23 cellular contexts compared by ENCODE assay signal in the genomic region with DNA sequence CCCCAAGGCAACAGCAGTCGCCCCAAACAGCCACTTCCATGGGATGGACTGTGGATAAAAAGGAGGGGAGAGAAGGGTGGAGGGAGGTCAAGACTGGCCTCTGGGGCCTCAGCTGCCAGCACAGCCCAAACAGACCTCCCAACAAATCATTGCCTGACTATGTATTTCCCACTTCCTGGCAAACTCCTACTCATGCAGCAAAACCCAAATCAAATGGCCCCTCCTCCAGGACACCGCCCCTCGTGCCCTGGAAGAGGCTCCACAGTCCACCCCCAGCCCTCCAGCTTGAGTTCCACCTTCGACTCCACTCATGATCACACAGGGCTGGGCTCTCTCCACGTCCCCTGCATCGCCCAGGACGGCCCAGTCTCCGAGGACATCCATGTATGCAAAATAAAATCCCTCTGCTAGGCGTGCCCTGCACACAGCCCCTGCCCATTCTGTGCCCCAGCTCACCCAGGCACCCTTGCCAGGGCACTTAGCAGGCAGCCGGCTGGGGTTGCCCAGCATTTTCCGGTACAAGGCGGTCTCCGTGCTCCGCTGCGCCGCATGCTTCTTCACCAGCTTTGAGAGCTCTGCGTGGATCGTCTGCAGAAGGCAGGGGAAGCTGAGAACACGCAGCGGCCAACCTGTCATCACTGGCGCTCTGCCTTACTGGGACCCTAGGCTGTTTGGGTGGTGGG.
"Had no signal": no experiment of that assay in that cellular context is flagged by ENCODE, and none has a peak within 500 bp of the region (broad histone marks: within the 10 kb centered on the region; RNA-seq: fewer than 3 reads in every experiment).

No MANE protein-coding gene starts in this region.

- H3K27ac ChIP-seq: brain microvascular endothelial cell, cardiac muscle cell, SK-N-MC had no signal

- H3K27me3 Mint-ChIP-seq: activated B cell treated with CpG ODN at 0.5 μM for 24 hours; activated CD4-positive, alpha-beta memory T cell treated with anti-CD3 and anti-CD28 coated beads, Interleukin-2, amount 10 ng/mL, durations not matched to agents 7 days and 5 days; activated CD4-positive, alpha-beta T cell treated with anti-CD3 and anti-CD28 coated beads, Interleukin-2, amount 10 ng/mL, durations not matched to agents 7 days and 5 days; activated naive CD8-positive, alpha-beta T cell had no signal

- H3K27me3 ChIP-seq: brain microvascular endothelial cell, cardiac muscle cell had no signal

- DNase-seq: activated B cell treated with CpG ODN at 0.5 μM for 24 hours; activated CD4-positive, alpha-beta memory T cell treated with anti-CD3 and anti-CD28 coated beads, Interleukin-2, amount 10 ng/mL, durations not matched to agents 7 days and 5 days; activated CD4-positive, alpha-beta T cell treated with anti-CD3 and anti-CD28 coated beads for 1 hour; activated CD4-positive, alpha-beta T cell treated with anti-CD3 and anti-CD28 coated beads, Interleukin-2, amount 10 ng/mL, durations not matched to agents 7 days and 5 days; activated CD8-positive, alpha-beta memory T cell treated with anti-CD3 and anti-CD28 coated beads, Interleukin-2, amount 50 U/mL, for 48 hours; activated naive CD4-positive, alpha-beta T cell; activated T-cell treated with anti-CD3 and anti-CD28 coated beads, Interleukin-2, amount 50 U/mL, for 1 hour; amygdala; brain microvascular endothelial cell; Karpas-422; MM.1S; NCI-H1105; NCI-H1436; NCI-H1694 treated with DMSO at 0.1 percent for 48 hours; NCI-H2081; NCI-H446; NCI-H524; PC-3; SW 1271 had no signal

- H3K4me3 ChIP-seq: cardiac muscle cell, SK-N-MC had no signal

- H3K4me3 Mint-ChIP-seq: activated B cell treated with CpG ODN at 0.5 μM for 24 hours; activated CD4-positive, alpha-beta memory T cell treated with anti-CD3 and anti-CD28 coated beads, Interleukin-2, amount 10 ng/mL, durations not matched to agents 7 days and 5 days; activated CD4-positive, alpha-beta T cell treated with anti-CD3 and anti-CD28 coated beads, Interleukin-2, amount 10 ng/mL, durations not matched to agents 7 days and 5 days; activated naive CD8-positive, alpha-beta T cell; T-helper 2 cell treated with Interferon-gamma antibody and Interleukin-4, amounts not matched to agents 5 μg/mL and 100 μg/mL, for 36 hours had no signal

- H3K9me3 Mint-ChIP-seq: activated B cell treated with CpG ODN at 0.5 μM for 24 hours; activated CD4-positive, alpha-beta memory T cell treated with anti-CD3 and anti-CD28 coated beads, Interleukin-2, amount 10 ng/mL, durations not matched to agents 7 days and 5 days; activated CD4-positive, alpha-beta T cell treated with anti-CD3 and anti-CD28 coated beads, Interleukin-2, amount 10 ng/mL, durations not matched to agents 7 days and 5 days; T-helper 2 cell treated with Interferon-gamma antibody and Interleukin-4, amounts not matched to agents 5 μg/mL and 100 μg/mL, for 36 hours had no signal

- H3K4me1 Mint-ChIP-seq: activated B cell treated with CpG ODN at 0.5 μM for 24 hours; activated CD4-positive, alpha-beta memory T cell treated with anti-CD3 and anti-CD28 coated beads, Interleukin-2, amount 10 ng/mL, durations not matched to agents 7 days and 5 days had no signal

- H3K27ac Mint-ChIP-seq: activated B cell treated with CpG ODN at 0.5 μM for 24 hours; activated CD4-positive, alpha-beta memory T cell treated with anti-CD3 and anti-CD28 coated beads, Interleukin-2, amount 10 ng/mL, durations not matched to agents 7 days and 5 days; activated CD4-positive, alpha-beta T cell treated with anti-CD3 and anti-CD28 coated beads, Interleukin-2, amount 10 ng/mL, durations not matched to agents 7 days and 5 days; activated naive CD8-positive, alpha-beta T cell; T-helper 2 cell treated with Interferon-gamma antibody and Interleukin-4, amounts not matched to agents 5 μg/mL and 100 μg/mL, for 36 hours had no signal
